ENCODE assay signal across 1 cellular context in the genomic region with DNA sequence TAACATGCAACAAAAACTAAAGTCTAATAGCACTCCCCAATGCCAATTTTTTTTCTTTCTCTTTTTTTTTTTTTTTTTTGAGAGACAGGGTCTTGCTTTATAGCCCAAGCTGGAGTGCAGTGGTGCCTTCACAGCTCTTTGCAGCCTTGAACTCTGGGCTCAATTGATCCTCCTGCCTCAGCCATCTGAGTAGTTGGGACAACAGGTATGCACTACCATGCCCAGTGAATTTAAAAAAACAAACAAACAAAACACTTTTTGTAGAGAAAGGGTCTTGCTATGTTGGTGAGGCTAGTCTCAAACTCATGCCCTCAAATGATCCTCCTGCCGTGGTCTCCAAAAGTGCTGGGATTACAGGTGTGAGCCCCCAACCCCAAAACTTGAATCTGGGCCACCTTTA.
TF ChIP-seq lines count a peak whose summit lies in the region.

No MANE protein-coding gene starts in this region.

TF ChIP-seq in HepG2, 621 proteins besides CTCF, POLR2A, EP300 and RAD21 (continued from another document and continues in another):
- TF ChIP-seq, protein P1, sequence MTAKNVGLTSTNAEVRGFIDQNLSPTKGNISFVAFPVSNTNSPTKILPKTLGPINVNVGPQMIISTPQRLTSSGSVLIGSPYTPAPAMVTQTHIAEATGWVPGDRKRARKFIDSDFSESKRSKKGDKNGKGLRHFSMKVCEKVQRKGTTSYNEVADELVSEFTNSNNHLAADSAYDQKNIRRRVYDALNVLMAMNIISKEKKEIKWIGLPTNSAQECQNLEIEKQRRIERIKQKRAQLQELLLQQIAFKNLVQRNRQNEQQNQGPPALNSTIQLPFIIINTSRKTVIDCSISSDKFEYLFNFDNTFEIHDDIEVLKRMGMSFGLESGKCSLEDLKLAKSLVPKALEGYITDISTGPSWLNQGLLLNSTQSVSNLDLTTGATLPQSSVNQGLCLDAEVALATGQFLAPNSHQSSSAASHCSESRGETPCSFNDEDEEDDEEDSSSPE (CRISPR knock-in tag; IDR thresholded peaks at IDR 0.05), result no peak; the same call in 1 of the 2 replicates
- TF ChIP-seq MED1 (CRISPR knock-in tag; IDR thresholded peaks at IDR 0.05) (no peak), CBX5 (CRISPR knock-in tag; IDR thresholded peaks at IDR 0.05; ENCODE audit: borderline replicate concordance) (no peak), ZEB1 (IDR thresholded peaks at IDR 0.05; ENCODE audit: insufficient replicate concordance, low read depth) (no peak), CEBPZ (IDR thresholded peaks at IDR 0.05; ENCODE audit: low read length) (no peak), ZNF510 (CRISPR knock-in tag; IDR thresholded peaks at IDR 0.05; ENCODE audit: low read depth) (no peak), PAF1 (CRISPR knock-in tag; IDR thresholded peaks at IDR 0.05) (no peak), NFE2L1 (CRISPR knock-in tag; IDR thresholded peaks at IDR 0.05; ENCODE audit: borderline replicate concordance) (no peak), NAIF1 (CRISPR knock-in tag; IDR thresholded peaks at IDR 0.05; ENCODE audit: borderline replicate concordance) (no peak), ZNF724P (CRISPR knock-in tag; IDR thresholded peaks at IDR 0.05; ENCODE audit: borderline replicate concordance) (no peak), ZSCAN25 (CRISPR knock-in tag; IDR thresholded peaks at IDR 0.05) (no peak), ZNF430 (CRISPR knock-in tag; IDR thresholded peaks at IDR 0.05) (0 out of 2 replicates have a peak, but pooled peaks have one; percentile 39), SYNCRIP (IDR thresholded peaks at IDR 0.05; ENCODE audit: insufficient read depth, low read depth, low read length) (no peak), NFKB2 (CRISPR knock-in tag; IDR thresholded peaks at IDR 0.05; ENCODE audit: borderline replicate concordance) (no peak), ZNF713 (CRISPR knock-in tag; IDR thresholded peaks at IDR 0.05) (no peak), TCF12 (IDR thresholded peaks at IDR 0.05) (no peak), TCF12 (CRISPR knock-in tag; IDR thresholded peaks at IDR 0.05) (no peak), KDM2A (CRISPR knock-in tag; IDR thresholded peaks at IDR 0.05; ENCODE audit: borderline replicate concordance, low read depth) (no peak), TFE3 (CRISPR knock-in tag; IDR thresholded peaks at IDR 0.05) (no peak), IKZF5 (CRISPR knock-in tag; IDR thresholded peaks at IDR 0.05) (no peak; the same call in 1 of the 2 replicates), U2AF2 (IDR thresholded peaks at IDR 0.05; ENCODE audit: low read depth, low read length) (no peak), RERE (CRISPR knock-in tag; IDR thresholded peaks at IDR 0.05; ENCODE audit: low read depth) (no peak), ZNF431 (CRISPR knock-in tag; IDR thresholded peaks at IDR 0.05; ENCODE audit: borderline replicate concordance, low read depth) (no peak), ZNF296 (CRISPR knock-in tag; conservative IDR thresholded peaks at IDR 0.05) (no peak), NFRKB (IDR thresholded peaks at IDR 0.05) (no peak), ZNF34 (CRISPR knock-in tag; IDR thresholded peaks at IDR 0.05; ENCODE audit: borderline replicate concordance) (no peak), ZUFSP (CRISPR knock-in tag; IDR thresholded peaks at IDR 0.05; ENCODE audit: borderline replicate concordance) (no peak), ARID2 (CRISPR knock-in tag; IDR thresholded peaks at IDR 0.05; ENCODE audit: borderline replicate concordance) (no peak), RXRB (CRISPR knock-in tag; IDR thresholded peaks at IDR 0.05; ENCODE audit: borderline replicate concordance) (no peak), PCBP2 (optimal IDR thresholded peaks at IDR 0.05; ENCODE audit: low read depth, low read length, poor library complexity, severe bottlenecking) (no peak), THRA (CRISPR knock-in tag; IDR thresholded peaks at IDR 0.05; ENCODE audit: borderline replicate concordance) (no peak), ZNF772 (CRISPR knock-in tag; IDR thresholded peaks at IDR 0.05) (no peak)
- TF ChIP-seq, protein P2, sequence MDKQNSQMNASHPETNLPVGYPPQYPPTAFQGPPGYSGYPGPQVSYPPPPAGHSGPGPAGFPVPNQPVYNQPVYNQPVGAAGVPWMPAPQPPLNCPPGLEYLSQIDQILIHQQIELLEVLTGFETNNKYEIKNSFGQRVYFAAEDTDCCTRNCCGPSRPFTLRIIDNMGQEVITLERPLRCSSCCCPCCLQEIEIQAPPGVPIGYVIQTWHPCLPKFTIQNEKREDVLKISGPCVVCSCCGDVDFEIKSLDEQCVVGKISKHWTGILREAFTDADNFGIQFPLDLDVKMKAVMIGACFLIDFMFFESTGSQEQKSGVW (CRISPR knock-in tag; IDR thresholded peaks at IDR 0.05; ENCODE audit: borderline replicate concordance), result no peak
- TF ChIP-seq, protein P3, sequence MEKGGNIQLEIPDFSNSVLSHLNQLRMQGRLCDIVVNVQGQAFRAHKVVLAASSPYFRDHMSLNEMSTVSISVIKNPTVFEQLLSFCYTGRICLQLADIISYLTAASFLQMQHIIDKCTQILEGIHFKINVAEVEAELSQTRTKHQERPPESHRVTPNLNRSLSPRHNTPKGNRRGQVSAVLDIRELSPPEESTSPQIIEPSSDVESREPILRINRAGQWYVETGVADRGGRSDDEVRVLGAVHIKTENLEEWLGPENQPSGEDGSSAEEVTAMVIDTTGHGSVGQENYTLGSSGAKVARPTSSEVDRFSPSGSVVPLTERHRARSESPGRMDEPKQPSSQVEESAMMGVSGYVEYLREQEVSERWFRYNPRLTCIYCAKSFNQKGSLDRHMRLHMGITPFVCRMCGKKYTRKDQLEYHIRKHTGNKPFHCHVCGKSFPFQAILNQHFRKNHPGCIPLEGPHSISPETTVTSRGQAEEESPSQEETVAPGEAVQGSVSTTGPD (CRISPR knock-in tag; IDR thresholded peaks at IDR 0.05), result no peak
- TF ChIP-seq, protein P4, sequence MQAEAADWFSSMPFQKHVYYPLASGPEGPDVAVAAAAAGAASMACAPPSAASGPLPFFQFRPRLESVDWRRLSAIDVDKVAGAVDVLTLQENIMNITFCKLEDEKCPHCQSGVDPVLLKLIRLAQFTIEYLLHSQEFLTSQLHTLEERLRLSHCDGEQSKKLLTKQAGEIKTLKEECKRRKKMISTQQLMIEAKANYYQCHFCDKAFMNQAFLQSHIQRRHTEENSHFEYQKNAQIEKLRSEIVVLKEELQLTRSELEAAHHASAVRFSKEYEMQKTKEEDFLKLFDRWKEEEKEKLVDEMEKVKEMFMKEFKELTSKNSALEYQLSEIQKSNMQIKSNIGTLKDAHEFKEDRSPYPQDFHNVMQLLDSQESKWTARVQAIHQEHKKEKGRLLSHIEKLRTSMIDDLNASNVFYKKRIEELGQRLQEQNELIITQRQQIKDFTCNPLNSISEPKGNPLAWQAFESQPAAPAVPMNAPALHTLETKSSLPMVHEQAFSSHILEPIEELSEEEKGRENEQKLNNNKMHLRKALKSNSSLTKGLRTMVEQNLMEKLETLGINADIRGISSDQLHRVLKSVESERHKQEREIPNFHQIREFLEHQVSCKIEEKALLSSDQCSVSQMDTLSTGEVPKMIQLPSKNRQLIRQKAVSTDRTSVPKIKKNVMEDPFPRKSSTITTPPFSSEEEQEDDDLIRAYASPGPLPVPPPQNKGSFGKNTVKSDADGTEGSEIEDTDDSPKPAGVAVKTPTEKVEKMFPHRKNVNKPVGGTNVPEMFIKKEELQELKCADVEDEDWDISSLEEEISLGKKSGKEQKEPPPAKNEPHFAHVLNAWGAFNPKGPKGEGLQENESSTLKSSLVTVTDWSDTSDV (CRISPR knock-in tag; IDR thresholded peaks at IDR 0.05), result no peak
